4 cellular contexts compared by ENCODE assay signal in the genomic region with DNA sequence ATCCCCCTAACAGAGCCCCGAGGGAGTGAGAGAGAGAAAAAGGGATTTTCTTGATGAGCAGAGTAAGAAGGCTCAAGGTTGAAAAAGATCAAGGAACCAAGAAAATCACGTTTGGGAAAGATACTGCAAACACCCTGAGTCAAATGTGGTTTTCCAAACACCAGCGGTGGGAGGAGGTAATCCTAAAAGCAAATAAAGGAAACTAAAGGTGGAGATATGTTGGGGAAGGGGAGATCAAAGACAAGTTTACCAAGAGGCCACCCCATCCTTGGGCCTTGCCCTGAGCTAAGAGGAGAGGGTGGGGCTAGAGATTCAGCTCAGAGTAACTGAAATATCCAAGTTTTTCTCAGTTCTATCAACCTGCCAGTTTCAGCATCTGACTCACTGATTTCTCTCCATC.
"Had no signal": no experiment of that assay in that cellular context is flagged by ENCODE, and none has a peak within 500 bp of the region (broad histone marks: within the 10 kb centered on the region; RNA-seq: fewer than 3 reads in every experiment).

No MANE protein-coding gene starts in this region.

- H3K4me2 ChIP-seq: GM23338 had no signal

- H3K27ac Mint-ChIP-seq: GM23338, H9, IgD-negative memory B cell had no signal

- H3K4me3 ChIP-seq: GM23338 had no signal

- H3K9me3 Mint-ChIP-seq: GM23338, H9, IgD-negative memory B cell had no signal

- H3K4me3 Mint-ChIP-seq: GM23338, H9, IgD-negative memory B cell had no signal

- H3K4me1 Mint-ChIP-seq: GM23338, IgD-negative memory B cell had no signal

- ATAC-seq: GM23338 had no signal

- DNase-seq: H9, HCEC 1CT had no signal

- H3K36me3 Mint-ChIP-seq: IgD-negative memory B cell had no signal
